ENCODE assay signal across 9 cellular contexts in the genomic region with DNA sequence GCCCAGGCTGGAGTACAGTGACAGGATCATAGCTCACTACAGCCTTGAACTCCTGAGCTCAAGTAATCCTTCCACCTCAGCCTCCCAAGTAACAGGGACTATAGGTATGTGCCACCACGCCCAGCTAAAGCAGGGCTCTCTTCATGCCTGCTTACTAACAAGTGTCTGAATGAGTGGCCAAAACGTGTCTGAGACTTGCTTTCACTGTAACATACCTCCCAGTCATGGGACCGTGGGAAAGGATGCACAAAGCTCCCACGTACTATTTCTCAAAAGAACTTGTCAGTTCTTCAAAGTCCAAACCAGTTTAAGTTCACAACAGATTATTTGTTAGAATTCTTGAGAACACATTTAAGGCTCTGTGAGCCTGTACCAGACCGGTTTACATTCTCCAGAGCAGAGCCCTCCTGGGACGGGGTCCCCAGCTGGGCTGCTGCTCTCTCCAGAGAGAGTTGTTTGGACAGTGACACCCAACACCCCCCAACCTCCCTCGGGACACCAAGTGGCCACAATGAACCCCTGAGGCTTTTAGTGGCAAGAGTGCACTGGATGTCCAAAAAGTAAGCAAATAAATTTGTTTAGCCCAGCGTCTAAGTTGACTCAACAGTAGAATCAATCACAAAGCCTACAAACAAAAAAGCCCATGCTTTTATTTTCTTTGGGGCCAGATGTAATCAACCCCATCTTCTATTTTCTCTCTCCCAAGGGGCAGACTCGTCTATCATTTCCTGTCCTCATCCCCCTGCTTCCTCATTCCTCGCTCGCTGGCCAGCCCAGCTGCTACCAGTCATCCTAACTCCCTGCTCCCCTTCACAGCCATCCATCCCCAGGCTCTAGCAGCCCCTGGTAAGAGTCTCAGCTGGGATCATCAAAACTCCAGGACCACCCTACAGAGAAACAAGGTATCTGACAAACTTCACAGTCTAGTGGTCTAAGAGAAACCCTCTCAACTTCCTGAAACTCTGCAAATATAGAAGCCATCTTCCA. TPM values are rescaled to one million over a fixed set of nuclear protein-coding genes. Genes with fewer than 3 reads are reported as not detected.
DNase-seq lines count a peak whose midpoint lies in the region; ATAC-seq and TF ChIP-seq lines count a peak whose summit lies in the region.
"Had no signal": no experiment of that assay in that cellular context is flagged by ENCODE, and none has a peak within 500 bp of the region (broad histone marks: within the 10 kb centered on the region; RNA-seq: fewer than 3 reads in every experiment).

No MANE protein-coding gene starts in this region.

- H3K4me3 ChIP-seq in gastroesophageal sphincter (no peak overlapping the region), WERI-Rb-1 (ENCODE audit: low read depth, low read length) (no peak overlapping the region), H7 (ENCODE audit: insufficient read depth, low read depth, low read length) (no peak overlapping the region)
- H3K4me3 ChIP-seq: lung had no signal

- TF ChIP-seq EP300 in gastroesophageal sphincter (IDR thresholded peaks at IDR 0.05): no peak

- H3K9me3 ChIP-seq in gastroesophageal sphincter: no peaks in the 10 kb centered on the region
- H3K9me3 ChIP-seq in WERI-Rb-1 (ENCODE audit: severe bottlenecking): no peaks in the 10 kb centered on the region

- peak overlapping the region; percentile 78 for H3K27ac Mint-ChIP-seq in endothelial cell (ENCODE audit: unreplicated experiment)

- peak overlapping the region; percentile 71 for H3K4me3 Mint-ChIP-seq in endothelial cell (ENCODE audit: unreplicated experiment)

- peaks cover 8% of the 10 kb centered on the region for H3K36me3 Mint-ChIP-seq in endothelial cell (ENCODE audit: low read depth, unreplicated experiment)

- DNase-seq in GM03348 (ENCODE audit: low spot score): peak; percentile 28
- no peak for DNase-seq in endothelial cell (ENCODE audit: low spot score)
- DNase-seq in WERI-Rb-1: no peak
- no peak for DNase-seq in SKM-1 treated with dmso at 0.1 percent for 144 hours (lab: John Stamatoyannopoulos, UW; ENCODE audit: unreplicated experiment)
- DNase-seq in H7: no peak

- H3K36me3 ChIP-seq in gastroesophageal sphincter (no peaks in the 10 kb centered on the region), WERI-Rb-1 (no peaks in the 10 kb centered on the region; the same call in 1 of the 2 replicates), H7 (replicated peaks; ENCODE audit: control insufficient read depth, insufficient read depth, low read length) (no peaks in the 10 kb centered on the region)

- no peaks in the 10 kb centered on the region for H3K9me3 Mint-ChIP-seq in endothelial cell (ENCODE audit: unreplicated experiment)

- TF ChIP-seq POLR2A in gastroesophageal sphincter (IDR thresholded peaks at IDR 0.05): no peak

- H3K27me3 ChIP-seq in gastroesophageal sphincter (no peaks in the 10 kb centered on the region), WERI-Rb-1 (ENCODE audit: insufficient read depth, low read depth, severe bottlenecking) (no peaks in the 10 kb centered on the region), H7 (ENCODE audit: control insufficient read depth, insufficient read depth, low read length) (no peaks in the 10 kb centered on the region)

- H3K4me1 Mint-ChIP-seq in endothelial cell (ENCODE audit: unreplicated experiment): peaks cover 40% of the 10 kb centered on the region

- H3K27ac ChIP-seq in gastroesophageal sphincter (peak overlapping the region in 1 of 4 donors; percentile 0), WERI-Rb-1 (no peak overlapping the region)

- TF ChIP-seq CTCF in endothelial cell (IDR thresholded peaks at IDR 0.05; ENCODE audit: unreplicated experiment) (no peak), gastroesophageal sphincter (IDR thresholded peaks at IDR 0.05) (no peak), WERI-Rb-1 (IDR thresholded peaks at IDR 0.05; ENCODE audit: low read depth, low read length) (no peak)

- peaks cover 1% of the 10 kb centered on the region for H3K27me3 Mint-ChIP-seq in endothelial cell (ENCODE audit: unreplicated experiment)

- peaks cover 0 to 20% (median 3%) of the 10 kb centered on the region in 3 donors for H3K4me1 ChIP-seq in gastroesophageal sphincter

- ATAC-seq in GM21360 (IDR thresholded peaks at IDR 0.05; ENCODE audit: unreplicated experiment): peak; percentile 72
- ATAC-seq in HG03457 (IDR thresholded peaks at IDR 0.05; ENCODE audit: unreplicated experiment): peak; percentile 55
- no peak for ATAC-seq in gastroesophageal sphincter

- WGBS in gastroesophageal sphincter (ENCODE audit: low coverage in 1 of 2), 2 donors: 54 to 58% methylated on average over 5 to 7 of the region's 11 CpGs

RNA-seq across cellular contexts. Expression of a gene that starts 23.9 kb away (rescaled TPM):
- 63.7 TPM for total RNA-seq in endothelial cell (ENCODE audit: unreplicated experiment)
- 10 to 100 TPM in 3 of 4 donors, 1 to 10 TPM in 1; 9.8 to 14.8 (median 13.7) TPM for total RNA-seq in gastroesophageal sphincter
- 6.5 and 12.5 TPM in 2 replicates for total RNA-seq in H7 (2014; rRNA removed; shearing (Covaris generic))
